In genomic region chr4:118289794-118290193, GRCh38 we compare ENCODE assay signal across 26 cellular contexts.
DNase-seq lines count a peak whose midpoint lies in the region; FAIRE-seq and TF ChIP-seq lines count a peak whose summit lies in the region.
"Had no signal": no experiment of that assay in that cellular context is flagged by ENCODE, and none has a peak within 500 bp of the region (broad histone marks: within the 10 kb centered on the region; RNA-seq: fewer than 3 reads in every experiment).

No MANE protein-coding gene starts in this region.

- H3K27me3 ChIP-seq in AG04450 (ENCODE audit: control insufficient read depth, insufficient read depth, low read length) = no peaks in the 10 kb centered on the region
- H3K27me3 ChIP-seq in small intestine (ENCODE audit: control insufficient read depth in 2 of 2, insufficient read depth in 2 of 2, low read length in 2 of 2) = no peaks in the 10 kb centered on the region
- H3K27me3 ChIP-seq: foreskin keratinocyte, upper lobe of right lung had no signal

- no peak overlapping the region for H3K27ac ChIP-seq in AG04450 (ENCODE audit: low read depth, low read length)
- H3K27ac ChIP-seq in small intestine (ENCODE audit: low read depth in 1 of 2, low read length in 1 of 2) = no peak overlapping the region
- H3K27ac ChIP-seq: foreskin keratinocyte, RWPE1, skin epidermis, upper lobe of right lung had no signal

- intact Hi-C loops in activated T-helper 1 cell treated with anti-CD3 and anti-CD28 coated beads, Interleukin-12 subunit alpha, Interleukin-12 subunit beta, Interleukin-2, Interleukin-4 antibody, amounts not matched to agents 30 ng/mL and 10 ng/mL and 1 ng/mL, durations not matched to agents 14 hours and 24 hours and 36 hours (cut with micrococcal nuclease) = no loop called here

- WGBS in small intestine, 3 donors = 67 to 82% (median 79%) methylated on average over 1 of the region's 1 CpG

- peak overlapping the region; percentile 57 for H3K27ac Mint-ChIP-seq in mesothelial cell of epicardium
- no peak overlapping the region for H3K27ac Mint-ChIP-seq in activated T-helper 1 cell treated with anti-CD3 and anti-CD28 coated beads, Interleukin-12 subunit alpha, Interleukin-12 subunit beta, Interleukin-2, Interleukin-4 antibody, amounts not matched to agents 30 ng/mL and 10 ng/mL and 1 ng/mL, durations not matched to agents 14 hours and 24 hours and 36 hours
- H3K27ac Mint-ChIP-seq: activated CD4-positive, alpha-beta T cell treated with anti-CD3 and anti-CD28 coated beads for 36 hours; CD8-positive, alpha-beta T cell; natural killer cell treated with Interleukin-12 subunit alpha and Interleukin-12 subunit beta and Interleukin-15 and Interleukin-18, amount 100 ng/mL, for 72 hours had no signal

- TF ChIP-seq CTCF in AG04450 (IDR thresholded peaks at IDR 0.05; ENCODE audit: low read depth, low read length) (no peak), mesothelial cell of epicardium (IDR thresholded peaks at IDR 0.05; ENCODE audit: unreplicated experiment) (no peak), GM13977 (IDR thresholded peaks at IDR 0.05; ENCODE audit: extremely low read depth, insufficient read depth, missing control alignments) (no peak)

- CTCF ChIA-PET in AG04450 (lab: Charles Lee) = interaction anchor here (0.9 kb wide), 1 partner anchor 64 kb away, joined by 4 read pairs; no protein-coding TSS in a partner anchor

- no peaks in the 10 kb centered on the region for H3K9me3 ChIP-seq in AG04450 (ENCODE audit: control insufficient read depth, insufficient read depth, low read length)
- H3K9me3 ChIP-seq in small intestine (ENCODE audit: control insufficient read depth, low read depth) = no peaks in the 10 kb centered on the region
- H3K9me3 ChIP-seq: upper lobe of right lung had no signal

- no peaks in the 10 kb centered on the region for H3K9me3 Mint-ChIP-seq in mesothelial cell of epicardium
- no peaks in the 10 kb centered on the region for H3K9me3 Mint-ChIP-seq in activated T-helper 1 cell treated with anti-CD3 and anti-CD28 coated beads, Interleukin-12 subunit alpha, Interleukin-12 subunit beta, Interleukin-2, Interleukin-4 antibody, amounts not matched to agents 30 ng/mL and 10 ng/mL and 1 ng/mL, durations not matched to agents 14 hours and 24 hours and 36 hours
- H3K9me3 Mint-ChIP-seq: CD8-positive, alpha-beta T cell; natural killer cell treated with Interleukin-12 subunit alpha and Interleukin-12 subunit beta and Interleukin-15 and Interleukin-18, amount 100 ng/mL, for 72 hours had no signal

- H3K27me3 Mint-ChIP-seq in mesothelial cell of epicardium (ENCODE audit: low read depth) = no peaks in the 10 kb centered on the region
- peaks cover 5% of the 10 kb centered on the region for H3K27me3 Mint-ChIP-seq in activated T-helper 1 cell treated with anti-CD3 and anti-CD28 coated beads, Interleukin-12 subunit alpha, Interleukin-12 subunit beta, Interleukin-2, Interleukin-4 antibody, amounts not matched to agents 30 ng/mL and 10 ng/mL and 1 ng/mL, durations not matched to agents 14 hours and 24 hours and 36 hours (ENCODE audit: insufficient read depth)
- H3K27me3 Mint-ChIP-seq: activated CD4-positive, alpha-beta T cell treated with anti-CD3 and anti-CD28 coated beads for 36 hours had no signal

- no peaks in the 10 kb centered on the region for H3K4me1 ChIP-seq in small intestine (ENCODE audit: control insufficient read depth in 2 of 2, insufficient read depth in 1 of 2, low read depth in 1 of 2, low read length in 1 of 2)
- H3K4me1 ChIP-seq: upper lobe of right lung had no signal

- POLR2A ChIA-PET in AG04450 (lab: Yijun Ruan, JAX) = no interaction called here

- in situ Hi-C loops in GM13977 (cut with MboI; ENCODE audit: low pct_unique_long_range_greater_than_20kb, low sequenced_read_pairs, unreplicated experiment) = no loop called here

- H3K4me3 ChIP-seq in AG04450 (ENCODE audit: low read depth, low read length) = no peak overlapping the region
- H3K4me3 ChIP-seq in small intestine (ENCODE audit: low read depth in 1 of 2, low read length in 2 of 2) = no peak overlapping the region
- H3K4me3 ChIP-seq: skin epidermis, upper lobe of right lung had no signal

- FAIRE-seq in small intestine (lab: Jason Lieb, UNC) = no peak
- FAIRE-seq: A204.1, GM18507, H1 had no signal

- H3K36me3 Mint-ChIP-seq in mesothelial cell of epicardium = peaks cover 5% of the 10 kb centered on the region
- H3K36me3 Mint-ChIP-seq in activated T-helper 1 cell treated with anti-CD3 and anti-CD28 coated beads, Interleukin-12 subunit alpha, Interleukin-12 subunit beta, Interleukin-2, Interleukin-4 antibody, amounts not matched to agents 30 ng/mL and 10 ng/mL and 1 ng/mL, durations not matched to agents 14 hours and 24 hours and 36 hours (ENCODE audit: low read depth) = no peaks in the 10 kb centered on the region
- H3K36me3 Mint-ChIP-seq: CD8-positive, alpha-beta T cell; natural killer cell treated with Interleukin-12 subunit alpha and Interleukin-12 subunit beta and Interleukin-15 and Interleukin-18, amount 100 ng/mL, for 72 hours had no signal

- H3K36me3 ChIP-seq in small intestine (ENCODE audit: control insufficient read depth in 2 of 2, insufficient read depth in 2 of 2, low read length in 2 of 2) = no peaks in the 10 kb centered on the region
- H3K36me3 ChIP-seq: upper lobe of right lung had no signal

- peak; percentile 72 for DNase-seq in AG04450 (ENCODE audit: low read depth, low spot score)
- peak; percentile 80 for DNase-seq in HCEC 1CT
- peak; percentile 89 for DNase-seq in dedifferentiated amniotic fluid mesenchymal stem cell (ENCODE audit: extremely low spot score)
- DNase-seq in mesothelial cell of epicardium (ENCODE audit: low spot score in 2 of 2, unreplicated experiment in 2 of 2) = no peak
- no peak for DNase-seq in small intestine
- no peak for DNase-seq in activated T-helper 1 cell treated with anti-CD3 and anti-CD28 coated beads, Interleukin-12 subunit alpha, Interleukin-12 subunit beta, Interleukin-2, Interleukin-4 antibody, amounts not matched to agents 30 ng/mL and 10 ng/mL and 1 ng/mL, durations not matched to agents 14 hours and 24 hours and 36 hours (ENCODE audit: low spot score)
- DNase-seq in GM13977 (ENCODE audit: low spot score) = no peak
- DNase-seq in mucosa of gallbladder (ENCODE audit: low spot score) = no peak
- DNase-seq: activated CD4-positive, alpha-beta T cell treated with anti-CD3 and anti-CD28 coated beads for 36 hours; CD8-positive, alpha-beta T cell; central memory CD4-positive, alpha-beta T cell; DMS53; effector CD8-positive, alpha-beta T cell; foreskin keratinocyte; Karpas-422; kidney glomerular epithelial cell; NCI-H1048; NCI-H2029 treated with DMSO at 0.1 percent for 48 hours; stimulated activated CD4-positive, alpha-beta T cell treated with anti-CD3 and anti-CD28 coated beads, Interleukin-4, amount 100 ng/mL, for 24 hours; upper lobe of right lung had no signal

- H3K4me1 Mint-ChIP-seq in mesothelial cell of epicardium = peaks cover 31% of the 10 kb centered on the region
- no peaks in the 10 kb centered on the region for H3K4me1 Mint-ChIP-seq in activated T-helper 1 cell treated with anti-CD3 and anti-CD28 coated beads, Interleukin-12 subunit alpha, Interleukin-12 subunit beta, Interleukin-2, Interleukin-4 antibody, amounts not matched to agents 30 ng/mL and 10 ng/mL and 1 ng/mL, durations not matched to agents 14 hours and 24 hours and 36 hours (ENCODE audit: low read depth)

- no peak overlapping the region for H3K4me3 Mint-ChIP-seq in mesothelial cell of epicardium
- H3K4me3 Mint-ChIP-seq in activated T-helper 1 cell treated with anti-CD3 and anti-CD28 coated beads, Interleukin-12 subunit alpha, Interleukin-12 subunit beta, Interleukin-2, Interleukin-4 antibody, amounts not matched to agents 30 ng/mL and 10 ng/mL and 1 ng/mL, durations not matched to agents 14 hours and 24 hours and 36 hours = no peak overlapping the region
- H3K4me3 Mint-ChIP-seq: activated CD4-positive, alpha-beta T cell treated with anti-CD3 and anti-CD28 coated beads for 36 hours; CD8-positive, alpha-beta T cell; natural killer cell treated with Interleukin-12 subunit alpha and Interleukin-12 subunit beta and Interleukin-15 and Interleukin-18, amount 100 ng/mL, for 72 hours had no signal

Comparison
In these comparisons a context has a peak if more than half of its experiments do, and no peak if none do; other contexts are left out.
1. DNase-seq: peak in AG04450 (single experiment), HCEC 1CT (single experiment) and dedifferentiated amniotic fluid mesenchymal stem cell (single experiment); none in mesothelial cell of epicardium (0 of 2), small intestine (single experiment), activated T-helper 1 cell treated with anti-CD3 and anti-CD28 coated beads, Interleukin-12 subunit alpha, Interleukin-12 subunit beta, Interleukin-2, Interleukin-4 antibody, amounts not matched to agents 30 ng/mL and 10 ng/mL and 1 ng/mL, durations not matched to agents 14 hours and 24 hours and 36 hours (single experiment), GM13977 (single experiment) and mucosa of gallbladder (single experiment).